ENCODE assay signal across 1 cellular context in the genomic region with DNA sequence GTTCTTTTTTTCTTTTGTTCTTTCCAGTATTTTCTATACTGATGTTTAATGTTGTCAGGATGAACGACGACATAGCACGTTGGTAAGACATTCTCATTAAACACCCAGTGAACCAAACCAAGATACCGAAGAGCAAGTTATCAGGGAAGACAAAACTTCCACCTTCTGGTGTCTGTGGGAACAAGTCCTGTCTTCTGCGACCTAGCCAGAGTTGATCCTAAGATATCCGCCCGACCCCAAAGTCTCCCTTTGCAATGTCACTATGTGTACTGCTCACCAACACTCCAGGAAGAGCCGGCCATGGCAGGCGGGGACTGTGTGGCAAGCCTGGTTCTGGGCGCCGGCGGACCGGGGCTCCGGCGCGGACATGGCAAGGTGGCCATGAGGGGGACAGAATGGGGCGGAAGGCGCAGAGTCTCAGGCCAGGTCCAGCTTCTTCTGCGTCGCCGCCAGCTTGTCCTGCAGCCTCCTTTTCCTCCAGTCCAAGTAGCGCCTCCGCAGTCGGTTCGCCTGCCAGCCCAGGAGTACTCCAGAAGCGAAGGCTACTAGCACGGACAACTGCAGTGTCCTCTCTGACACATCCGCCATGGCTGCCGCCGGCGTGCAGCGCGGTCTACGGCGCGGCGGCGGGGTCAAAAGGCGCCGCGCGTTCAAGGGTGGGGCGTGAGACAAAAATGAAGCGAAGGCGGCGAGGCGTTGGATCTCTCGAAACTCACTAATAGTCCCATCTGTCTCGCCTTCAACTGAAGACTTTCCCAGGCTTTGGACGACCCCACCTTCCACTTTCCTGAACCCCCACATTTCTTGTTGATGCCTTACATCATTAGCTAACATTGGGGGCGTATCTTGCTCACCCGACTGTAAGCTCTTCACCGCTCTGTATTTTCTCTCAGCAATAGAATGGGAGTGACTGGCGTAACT.
A peak's percentile ranks its signal among the peaks of the same experiment; 100 is the strongest.
TF ChIP-seq lines count a peak whose summit lies in the region.

Gene MTLN, minus strand, starts transcription at position 610 of the 921 bp plus-strand sequence. Its CDS starts 22 bp downstream, at position 588.

TF ChIP-seq in HepG2, 621 proteins besides CTCF, POLR2A, EP300 and RAD21 (continued from another document and continues in another):
- TF ChIP-seq, protein P1, sequence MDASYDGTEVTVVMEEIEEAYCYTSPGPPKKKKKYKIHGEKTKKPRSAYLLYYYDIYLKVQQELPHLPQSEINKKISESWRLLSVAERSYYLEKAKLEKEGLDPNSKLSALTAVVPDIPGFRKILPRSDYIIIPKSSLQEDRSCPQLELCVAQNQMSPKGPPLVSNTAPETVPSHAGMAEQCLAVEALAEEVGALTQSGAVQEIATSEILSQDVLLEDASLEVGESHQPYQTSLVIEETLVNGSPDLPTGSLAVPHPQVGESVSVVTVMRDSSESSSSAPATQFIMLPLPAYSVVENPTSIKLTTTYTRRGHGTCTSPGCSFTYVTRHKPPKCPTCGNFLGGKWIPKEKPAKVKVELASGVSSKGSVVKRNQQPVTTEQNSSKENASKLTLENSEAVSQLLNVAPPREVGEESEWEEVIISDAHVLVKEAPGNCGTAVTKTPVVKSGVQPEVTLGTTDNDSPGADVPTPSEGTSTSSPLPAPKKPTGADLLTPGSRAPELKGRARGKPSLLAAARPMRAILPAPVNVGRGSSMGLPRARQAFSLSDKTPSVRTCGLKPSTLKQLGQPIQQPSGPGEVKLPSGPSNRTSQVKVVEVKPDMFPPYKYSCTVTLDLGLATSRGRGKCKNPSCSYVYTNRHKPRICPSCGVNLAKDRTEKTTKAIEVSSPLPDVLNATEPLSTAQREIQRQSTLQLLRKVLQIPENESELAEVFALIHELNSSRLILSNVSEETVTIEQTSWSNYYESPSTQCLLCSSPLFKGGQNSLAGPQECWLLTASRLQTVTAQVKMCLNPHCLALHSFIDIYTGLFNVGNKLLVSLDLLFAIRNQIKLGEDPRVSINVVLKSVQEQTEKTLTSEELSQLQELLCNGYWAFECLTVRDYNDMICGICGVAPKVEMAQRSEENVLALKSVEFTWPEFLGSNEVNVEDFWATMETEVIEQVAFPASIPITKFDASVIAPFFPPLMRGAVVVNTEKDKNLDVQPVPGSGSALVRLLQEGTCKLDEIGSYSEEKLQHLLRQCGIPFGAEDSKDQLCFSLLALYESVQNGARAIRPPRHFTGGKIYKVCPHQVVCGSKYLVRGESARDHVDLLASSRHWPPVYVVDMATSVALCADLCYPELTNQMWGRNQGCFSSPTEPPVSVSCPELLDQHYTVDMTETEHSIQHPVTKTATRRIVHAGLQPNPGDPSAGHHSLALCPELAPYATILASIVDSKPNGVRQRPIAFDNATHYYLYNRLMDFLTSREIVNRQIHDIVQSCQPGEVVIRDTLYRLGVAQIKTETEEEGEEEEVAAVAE (CRISPR knock-in tag; IDR thresholded peaks at IDR 0.05; ENCODE audit: borderline replicate concordance) = peak; percentile 36; the same call in 1 of the 2 replicates
- TF ChIP-seq, protein P2, sequence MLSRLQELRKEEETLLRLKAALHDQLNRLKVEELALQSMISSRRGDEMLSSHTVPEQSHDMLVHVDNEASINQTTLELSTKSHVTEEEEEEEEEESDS (CRISPR knock-in tag; IDR thresholded peaks at IDR 0.05; ENCODE audit: borderline replicate concordance) = peak; percentile 69; the same call in 1 of the 2 replicates
- TF ChIP-seq HOMEZ (CRISPR knock-in tag; IDR thresholded peaks at IDR 0.05; ENCODE audit: low read depth) = peak; percentile 24; the same call in 1 of the 2 replicates
- no peak for TF ChIP-seq FOXA1 (IDR thresholded peaks at IDR 0.05)
- no peak for TF ChIP-seq FOXA1 (CRISPR knock-in tag; IDR thresholded peaks at IDR 0.05)
- no peak for TF ChIP-seq MAF1 (CRISPR knock-in tag; IDR thresholded peaks at IDR 0.05; ENCODE audit: borderline replicate concordance)
- TF ChIP-seq KLF9 (CRISPR knock-in tag; IDR thresholded peaks at IDR 0.05; ENCODE audit: low read depth) = no peak
- peak; percentile 93; the same call in 1 of the 2 replicates for TF ChIP-seq ZFP36L1 (CRISPR knock-in tag; IDR thresholded peaks at IDR 0.05)
- TF ChIP-seq RXRA (CRISPR knock-in tag; IDR thresholded peaks at IDR 0.05) = peak; percentile 83
- TF ChIP-seq ERF (CRISPR knock-in tag; IDR thresholded peaks at IDR 0.05) = peak; percentile 49; the same call in 1 of the 2 replicates
- no peak for TF ChIP-seq NFE2L2 (IDR thresholded peaks at IDR 0.05; ENCODE audit: low read length)
- TF ChIP-seq SAP130 (CRISPR knock-in tag; IDR thresholded peaks at IDR 0.05; ENCODE audit: low read depth) = peak; percentile 94
- TF ChIP-seq FOXK1 (CRISPR knock-in tag; IDR thresholded peaks at IDR 0.05; ENCODE audit: borderline replicate concordance, low read depth) = peak; percentile 81; the same call in 1 of the 2 replicates
- TF ChIP-seq HNRNPUL1 (IDR thresholded peaks at IDR 0.05; ENCODE audit: low read depth, low read length) = no peak
- TF ChIP-seq, protein P3, sequence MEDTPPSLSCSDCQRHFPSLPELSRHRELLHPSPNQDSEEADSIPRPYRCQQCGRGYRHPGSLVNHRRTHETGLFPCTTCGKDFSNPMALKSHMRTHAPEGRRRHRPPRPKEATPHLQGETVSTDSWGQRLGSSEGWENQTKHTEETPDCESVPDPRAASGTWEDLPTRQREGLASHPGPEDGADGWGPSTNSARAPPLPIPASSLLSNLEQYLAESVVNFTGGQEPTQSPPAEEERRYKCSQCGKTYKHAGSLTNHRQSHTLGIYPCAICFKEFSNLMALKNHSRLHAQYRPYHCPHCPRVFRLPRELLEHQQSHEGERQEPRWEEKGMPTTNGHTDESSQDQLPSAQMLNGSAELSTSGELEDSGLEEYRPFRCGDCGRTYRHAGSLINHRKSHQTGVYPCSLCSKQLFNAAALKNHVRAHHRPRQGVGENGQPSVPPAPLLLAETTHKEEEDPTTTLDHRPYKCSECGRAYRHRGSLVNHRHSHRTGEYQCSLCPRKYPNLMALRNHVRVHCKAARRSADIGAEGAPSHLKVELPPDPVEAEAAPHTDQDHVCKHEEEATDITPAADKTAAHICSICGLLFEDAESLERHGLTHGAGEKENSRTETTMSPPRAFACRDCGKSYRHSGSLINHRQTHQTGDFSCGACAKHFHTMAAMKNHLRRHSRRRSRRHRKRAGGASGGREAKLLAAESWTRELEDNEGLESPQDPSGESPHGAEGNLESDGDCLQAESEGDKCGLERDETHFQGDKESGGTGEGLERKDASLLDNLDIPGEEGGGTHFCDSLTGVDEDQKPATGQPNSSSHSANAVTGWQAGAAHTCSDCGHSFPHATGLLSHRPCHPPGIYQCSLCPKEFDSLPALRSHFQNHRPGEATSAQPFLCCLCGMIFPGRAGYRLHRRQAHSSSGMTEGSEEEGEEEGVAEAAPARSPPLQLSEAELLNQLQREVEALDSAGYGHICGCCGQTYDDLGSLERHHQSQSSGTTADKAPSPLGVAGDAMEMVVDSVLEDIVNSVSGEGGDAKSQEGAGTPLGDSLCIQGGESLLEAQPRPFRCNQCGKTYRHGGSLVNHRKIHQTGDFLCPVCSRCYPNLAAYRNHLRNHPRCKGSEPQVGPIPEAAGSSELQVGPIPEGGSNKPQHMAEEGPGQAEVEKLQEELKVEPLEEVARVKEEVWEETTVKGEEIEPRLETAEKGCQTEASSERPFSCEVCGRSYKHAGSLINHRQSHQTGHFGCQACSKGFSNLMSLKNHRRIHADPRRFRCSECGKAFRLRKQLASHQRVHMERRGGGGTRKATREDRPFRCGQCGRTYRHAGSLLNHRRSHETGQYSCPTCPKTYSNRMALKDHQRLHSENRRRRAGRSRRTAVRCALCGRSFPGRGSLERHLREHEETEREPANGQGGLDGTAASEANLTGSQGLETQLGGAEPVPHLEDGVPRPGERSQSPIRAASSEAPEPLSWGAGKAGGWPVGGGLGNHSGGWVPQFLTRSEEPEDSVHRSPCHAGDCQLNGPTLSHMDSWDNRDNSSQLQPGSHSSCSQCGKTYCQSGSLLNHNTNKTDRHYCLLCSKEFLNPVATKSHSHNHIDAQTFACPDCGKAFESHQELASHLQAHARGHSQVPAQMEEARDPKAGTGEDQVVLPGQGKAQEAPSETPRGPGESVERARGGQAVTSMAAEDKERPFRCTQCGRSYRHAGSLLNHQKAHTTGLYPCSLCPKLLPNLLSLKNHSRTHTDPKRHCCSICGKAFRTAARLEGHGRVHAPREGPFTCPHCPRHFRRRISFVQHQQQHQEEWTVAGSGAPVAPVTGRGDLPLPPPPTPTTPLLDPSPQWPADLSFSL (CRISPR knock-in tag; IDR thresholded peaks at IDR 0.05) = no peak
- no peak for TF ChIP-seq TCF7L2 (IDR thresholded peaks at IDR 0.05; ENCODE audit: low read depth, low read length)
- TF ChIP-seq MYPOP (CRISPR knock-in tag; IDR thresholded peaks at IDR 0.05) = peak; percentile 31; the same call in 1 of the 2 replicates
- TF ChIP-seq ZZZ3 (CRISPR knock-in tag; IDR thresholded peaks at IDR 0.05; ENCODE audit: borderline replicate concordance) = peak; percentile 80; the same call in 1 of the 2 replicates
- peak; percentile 59 for TF ChIP-seq RXRB (CRISPR knock-in tag; IDR thresholded peaks at IDR 0.05; ENCODE audit: borderline replicate concordance)
- peak; percentile 75 for TF ChIP-seq ARID5B (CRISPR knock-in tag; IDR thresholded peaks at IDR 0.05)
- no peak; the same call in 1 of the 2 replicates for TF ChIP-seq ZNF335 (CRISPR knock-in tag; IDR thresholded peaks at IDR 0.05)
- no peak for TF ChIP-seq ZNF766 (CRISPR knock-in tag; IDR thresholded peaks at IDR 0.05; ENCODE audit: borderline replicate concordance)
- TF ChIP-seq RFX1 (IDR thresholded peaks at IDR 0.05) = no peak
- TF ChIP-seq SPEN (CRISPR knock-in tag; IDR thresholded peaks at IDR 0.05; ENCODE audit: low read depth) = peak; percentile 88; the same call in 1 of the 2 replicates
- TF ChIP-seq PATZ1 (CRISPR knock-in tag; IDR thresholded peaks at IDR 0.05) = peak; percentile 71; the same call in 1 of the 2 replicates
- TF ChIP-seq ZNF17 (CRISPR knock-in tag; IDR thresholded peaks at IDR 0.05) = no peak
- 0 out of 2 replicates have a peak, but pooled peaks have one; percentile 76 for TF ChIP-seq ZNF670 (CRISPR knock-in tag; IDR thresholded peaks at IDR 0.05; ENCODE audit: borderline replicate concordance)
- peak; percentile 65; the same call in 1 of the 2 replicates for TF ChIP-seq MIER2 (CRISPR knock-in tag; IDR thresholded peaks at IDR 0.05)
- TF ChIP-seq, protein P4, sequence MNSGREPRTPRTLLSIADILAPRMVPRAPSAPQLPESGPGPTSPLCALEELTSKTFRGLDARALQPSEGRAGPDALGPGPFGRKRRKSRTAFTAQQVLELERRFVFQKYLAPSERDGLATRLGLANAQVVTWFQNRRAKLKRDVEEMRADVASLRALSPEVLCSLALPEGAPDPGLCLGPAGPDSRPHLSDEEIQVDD (CRISPR knock-in tag; IDR thresholded peaks at IDR 0.05; ENCODE audit: borderline replicate concordance) = no peak
- no peak for TF ChIP-seq RFX3 (CRISPR knock-in tag; IDR thresholded peaks at IDR 0.05)
- TF ChIP-seq ZFAT (CRISPR knock-in tag; conservative IDR thresholded peaks at IDR 0.05) = 0 out of 2 replicates have a peak, but pooled peaks have one; percentile 43
- peak; percentile 31 for TF ChIP-seq NFYC (CRISPR knock-in tag; IDR thresholded peaks at IDR 0.05)
